Comparison of ENCODE assay signal across 1 cellular context in genomic region chr10:97140284-97140846, GRCh38.
A peak's percentile ranks its signal among the peaks of the same experiment; 100 is the strongest.
TF ChIP-seq lines count a peak whose summit lies in the region.

No MANE protein-coding gene starts in this region.

TF ChIP-seq in HepG2, 621 proteins besides CTCF, POLR2A, EP300 and RAD21 (continued from another document and continues in another):
- TF ChIP-seq ZFX (CRISPR knock-in tag; IDR thresholded peaks at IDR 0.05; ENCODE audit: low read depth) (peak; percentile 51; the same call in 1 of the 2 replicates), ZNF354B (CRISPR knock-in tag; IDR thresholded peaks at IDR 0.05) (no peak), MEIS2 (CRISPR knock-in tag; IDR thresholded peaks at IDR 0.05) (0 out of 2 replicates have a peak, but pooled peaks have one; percentile 64), ZNF878 (CRISPR knock-in tag; IDR thresholded peaks at IDR 0.05) (no peak; the same call in 1 of the 2 replicates), ZNF816 (CRISPR knock-in tag; IDR thresholded peaks at IDR 0.05; ENCODE audit: borderline replicate concordance) (no peak; the same call in 1 of the 2 replicates), JDP2 (CRISPR knock-in tag; IDR thresholded peaks at IDR 0.05; ENCODE audit: borderline replicate concordance) (no peak), RBAK (CRISPR knock-in tag; IDR thresholded peaks at IDR 0.05) (no peak), ZNF350 (CRISPR knock-in tag; IDR thresholded peaks at IDR 0.05; ENCODE audit: borderline replicate concordance, low read depth) (peak; percentile 88; the same call in 1 of the 2 replicates), ZIK1 (CRISPR knock-in tag; IDR thresholded peaks at IDR 0.05; ENCODE audit: borderline replicate concordance, low read depth) (no peak), ZEB1 (IDR thresholded peaks at IDR 0.05; ENCODE audit: insufficient replicate concordance, low read depth) (peak; percentile 51), ZKSCAN8 (CRISPR knock-in tag; IDR thresholded peaks at IDR 0.05; ENCODE audit: borderline replicate concordance) (peak; percentile 62; the same call in 1 of the 2 replicates), SP5 (CRISPR knock-in tag; IDR thresholded peaks at IDR 0.05; ENCODE audit: borderline replicate concordance, low read depth) (peak; percentile 95), ZNF432 (CRISPR knock-in tag; IDR thresholded peaks at IDR 0.05; ENCODE audit: borderline replicate concordance) (no peak), PRMT3 (CRISPR knock-in tag; IDR thresholded peaks at IDR 0.05; ENCODE audit: borderline replicate concordance, low read depth) (0 out of 2 replicates have a peak, but pooled peaks have one; percentile 63), BHLHE40 (IDR thresholded peaks at IDR 0.05; ENCODE audit: low read length) (peak; percentile 25; the same call in 1 of the 2 replicates), NR2F1 (CRISPR knock-in tag; IDR thresholded peaks at IDR 0.05) (peak in 1 of 2 experiments; percentile 42; a peak in 1 of 4 replicates), MLX (CRISPR knock-in tag; IDR thresholded peaks at IDR 0.05) (peak; percentile 51), ZMYM2 (CRISPR knock-in tag; IDR thresholded peaks at IDR 0.05) (peak; percentile 63; the same call in 1 of the 2 replicates), ZNF280D (CRISPR knock-in tag; IDR thresholded peaks at IDR 0.05) (peak; percentile 84; the same call in 1 of the 2 replicates), ZXDC (CRISPR knock-in tag; IDR thresholded peaks at IDR 0.05) (peak; percentile 67; the same call in 1 of the 2 replicates), ADNP (CRISPR knock-in tag; IDR thresholded peaks at IDR 0.05) (no peak), RCOR2 (CRISPR knock-in tag; IDR thresholded peaks at IDR 0.05) (peak; percentile 90; the same call in 1 of the 2 replicates), EED (CRISPR knock-in tag; IDR thresholded peaks at IDR 0.05) (no peak), ZNF510 (CRISPR knock-in tag; IDR thresholded peaks at IDR 0.05; ENCODE audit: low read depth) (no peak), ZNF282 (IDR thresholded peaks at IDR 0.05; ENCODE audit: partially characterized antibody) (no peak), ZNF317 (CRISPR knock-in tag; IDR thresholded peaks at IDR 0.05) (0 out of 2 replicates have a peak, but pooled peaks have one; percentile 26), MTERF4 (CRISPR knock-in tag; IDR thresholded peaks at IDR 0.05) (0 out of 2 replicates have a peak, but pooled peaks have one; percentile 3), MAF1 (CRISPR knock-in tag; IDR thresholded peaks at IDR 0.05; ENCODE audit: borderline replicate concordance) (no peak), SPEN (CRISPR knock-in tag; IDR thresholded peaks at IDR 0.05; ENCODE audit: low read depth) (no peak), ZNF607 (CRISPR knock-in tag; IDR thresholded peaks at IDR 0.05; ENCODE audit: borderline replicate concordance) (no peak), REXO4 (CRISPR knock-in tag; IDR thresholded peaks at IDR 0.05; ENCODE audit: borderline replicate concordance) (no peak), ONECUT2 (CRISPR knock-in tag; IDR thresholded peaks at IDR 0.05) (peak; percentile 92), ARNT (IDR thresholded peaks at IDR 0.05) (no peak), ZBTB25 (CRISPR knock-in tag; IDR thresholded peaks at IDR 0.05) (peak; percentile 72; the same call in 1 of the 2 replicates), CEBPG (CRISPR knock-in tag; IDR thresholded peaks at IDR 0.05) (peak; percentile 87), MZF1 (CRISPR knock-in tag; IDR thresholded peaks at IDR 0.05; ENCODE audit: borderline replicate concordance) (no peak), MYC (CRISPR knock-in tag; IDR thresholded peaks at IDR 0.05; ENCODE audit: borderline replicate concordance) (peak; percentile 75; the same call in 1 of the 2 replicates), HOXA5 (CRISPR knock-in tag; IDR thresholded peaks at IDR 0.05) (peak; percentile 43; the same call in 1 of the 2 replicates), PRDM15 (CRISPR knock-in tag; IDR thresholded peaks at IDR 0.05) (no peak), ZNF580 (CRISPR knock-in tag; IDR thresholded peaks at IDR 0.05; ENCODE audit: borderline replicate concordance, low read depth) (no peak), ZNF124 (CRISPR knock-in tag; IDR thresholded peaks at IDR 0.05) (peak; percentile 85; the same call in 1 of the 2 replicates)
- TF ChIP-seq, protein P1, sequence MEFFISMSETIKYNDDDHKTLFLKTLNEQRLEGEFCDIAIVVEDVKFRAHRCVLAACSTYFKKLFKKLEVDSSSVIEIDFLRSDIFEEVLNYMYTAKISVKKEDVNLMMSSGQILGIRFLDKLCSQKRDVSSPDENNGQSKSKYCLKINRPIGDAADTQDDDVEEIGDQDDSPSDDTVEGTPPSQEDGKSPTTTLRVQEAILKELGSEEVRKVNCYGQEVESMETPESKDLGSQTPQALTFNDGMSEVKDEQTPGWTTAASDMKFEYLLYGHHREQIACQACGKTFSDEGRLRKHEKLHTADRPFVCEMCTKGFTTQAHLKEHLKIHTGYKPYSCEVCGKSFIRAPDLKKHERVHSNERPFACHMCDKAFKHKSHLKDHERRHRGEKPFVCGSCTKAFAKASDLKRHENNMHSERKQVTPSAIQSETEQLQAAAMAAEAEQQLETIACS (CRISPR knock-in tag; IDR thresholded peaks at IDR 0.05) = no peak
- TF ChIP-seq, protein P2, sequence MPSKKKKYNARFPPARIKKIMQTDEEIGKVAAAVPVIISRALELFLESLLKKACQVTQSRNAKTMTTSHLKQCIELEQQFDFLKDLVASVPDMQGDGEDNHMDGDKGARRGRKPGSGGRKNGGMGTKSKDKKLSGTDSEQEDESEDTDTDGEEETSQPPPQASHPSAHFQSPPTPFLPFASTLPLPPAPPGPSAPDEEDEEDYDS (CRISPR knock-in tag; IDR thresholded peaks at IDR 0.05) = peak; percentile 43; the same call in 1 of the 2 replicates
- TF ChIP-seq, protein P3, sequence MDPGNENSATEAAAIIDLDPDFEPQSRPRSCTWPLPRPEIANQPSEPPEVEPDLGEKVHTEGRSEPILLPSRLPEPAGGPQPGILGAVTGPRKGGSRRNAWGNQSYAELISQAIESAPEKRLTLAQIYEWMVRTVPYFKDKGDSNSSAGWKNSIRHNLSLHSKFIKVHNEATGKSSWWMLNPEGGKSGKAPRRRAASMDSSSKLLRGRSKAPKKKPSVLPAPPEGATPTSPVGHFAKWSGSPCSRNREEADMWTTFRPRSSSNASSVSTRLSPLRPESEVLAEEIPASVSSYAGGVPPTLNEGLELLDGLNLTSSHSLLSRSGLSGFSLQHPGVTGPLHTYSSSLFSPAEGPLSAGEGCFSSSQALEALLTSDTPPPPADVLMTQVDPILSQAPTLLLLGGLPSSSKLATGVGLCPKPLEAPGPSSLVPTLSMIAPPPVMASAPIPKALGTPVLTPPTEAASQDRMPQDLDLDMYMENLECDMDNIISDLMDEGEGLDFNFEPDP (CRISPR knock-in tag; conservative IDR thresholded peaks at IDR 0.05) = no peak
- TF ChIP-seq, protein P4, sequence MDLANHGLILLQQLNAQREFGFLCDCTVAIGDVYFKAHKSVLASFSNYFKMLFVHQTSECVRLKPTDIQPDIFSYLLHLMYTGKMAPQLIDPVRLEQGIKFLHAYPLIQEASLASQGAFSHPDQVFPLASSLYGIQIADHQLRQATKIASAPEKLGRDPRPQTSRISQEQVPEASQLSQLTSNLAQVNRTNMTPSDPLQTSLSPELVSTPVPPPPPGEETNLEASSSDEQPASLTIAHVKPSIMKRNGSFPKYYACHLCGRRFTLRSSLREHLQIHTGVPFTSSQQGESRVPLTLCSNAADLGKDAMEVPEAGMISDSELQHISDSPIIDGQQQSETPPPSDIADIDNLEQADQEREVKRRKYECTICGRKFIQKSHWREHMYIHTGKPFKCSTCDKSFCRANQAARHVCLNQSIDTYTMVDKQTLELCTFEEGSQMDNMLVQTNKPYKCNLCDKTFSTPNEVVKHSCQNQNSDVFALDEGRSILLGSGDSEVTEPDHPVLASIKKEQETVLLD (CRISPR knock-in tag; IDR thresholded peaks at IDR 0.05; ENCODE audit: low read depth) = peak; percentile 53; the same call in 1 of the 2 replicates
